ENCODE assay signal across 10 cellular contexts in genomic region chr12:82996168-82996812, GRCh38.
A peak's percentile ranks its signal among the peaks of the same experiment; 100 is the strongest.
DNase-seq lines count a peak whose midpoint lies in the region; ATAC-seq, FAIRE-seq and TF ChIP-seq lines count a peak whose summit lies in the region.
"Had no signal": no experiment of that assay in that cellular context is flagged by ENCODE, and none has a peak within 500 bp of the region (broad histone marks: within the 10 kb centered on the region; RNA-seq: fewer than 3 reads in every experiment).

No MANE protein-coding gene starts in this region.

- CTCF ChIA-PET in activated CD4-positive, alpha-beta T cell treated with anti-CD3 and anti-CD28 coated beads for 36 hours (lab: Charles Lee) = interaction anchor here (0.7 to 1.2 kb wide), 2 partner anchors 11 to 30 kb away, joined by 3 read pairs; no protein-coding TSS in a partner anchor

- H3K36me3 ChIP-seq in pancreas = no peaks in the 10 kb centered on the region

- H3K27me3 ChIP-seq in pancreas = no peaks in the 10 kb centered on the region

- peak; percentile 94 for ATAC-seq in activated CD4-positive, alpha-beta T cell treated with anti-CD3 and anti-CD28 coated beads for 36 hours
- peak; percentile 81 for ATAC-seq in HG02885 (IDR thresholded peaks at IDR 0.05; ENCODE audit: poor library complexity, unreplicated experiment)
- peak; percentile 90 to 97 (median 93) for ATAC-seq in pancreas

- no peaks in the 10 kb centered on the region for H3K4me1 Mint-ChIP-seq in activated CD4-positive, alpha-beta T cell treated with anti-CD3 and anti-CD28 coated beads for 36 hours
- no peaks in the 10 kb centered on the region for H3K4me1 Mint-ChIP-seq in activated CD4-positive, alpha-beta T cell treated with anti-CD3 and anti-CD28 coated beads, Interleukin-2, amount 10 ng/mL, durations not matched to agents 24 days and 14 days
- H3K4me1 Mint-ChIP-seq: endodermal cell had no signal

- H3K9me3 Mint-ChIP-seq in activated CD4-positive, alpha-beta T cell treated with anti-CD3 and anti-CD28 coated beads for 36 hours (ENCODE audit: low read depth) = no peaks in the 10 kb centered on the region
- H3K9me3 Mint-ChIP-seq in activated CD4-positive, alpha-beta T cell treated with anti-CD3 and anti-CD28 coated beads, Interleukin-2, amount 10 ng/mL, durations not matched to agents 24 days and 14 days = no peaks in the 10 kb centered on the region

- intact Hi-C loops in activated CD4-positive, alpha-beta T cell treated with anti-CD3 and anti-CD28 coated beads for 36 hours (cut with DNase I, micrococcal nuclease) = loop anchor here in 1 of 2 experiments (10.0 kb wide), 1 partner anchor 1131 kb away; no protein-coding TSS in a partner anchor
- intact Hi-C loops in activated CD4-positive, alpha-beta T cell treated with anti-CD3 and anti-CD28 coated beads, Interleukin-2, amount 10 ng/mL, durations not matched to agents 24 days and 14 days (cut with micrococcal nuclease) = no loop called here
- intact Hi-C loops in pancreas (cut with DNase I) = no loop called here

- no peak overlapping the region for H3K27ac Mint-ChIP-seq in activated CD4-positive, alpha-beta T cell treated with anti-CD3 and anti-CD28 coated beads for 36 hours
- H3K27ac Mint-ChIP-seq in activated CD4-positive, alpha-beta T cell treated with anti-CD3 and anti-CD28 coated beads, Interleukin-2, amount 10 ng/mL, durations not matched to agents 24 days and 14 days = no peak overlapping the region
- H3K27ac Mint-ChIP-seq: activated naive CD8-positive, alpha-beta T cell; endodermal cell had no signal

- POLR2A ChIA-PET in activated CD4-positive, alpha-beta T cell treated with anti-CD3 and anti-CD28 coated beads for 36 hours (lab: Charles Lee) = interaction anchor here (0.6 kb wide), 1 partner anchor 418 kb away, joined by 4 read pairs; no protein-coding TSS in a partner anchor

- H3K9me3 ChIP-seq in pancreas = no peaks in the 10 kb centered on the region

- no peak overlapping the region for H3K4me3 Mint-ChIP-seq in activated CD4-positive, alpha-beta T cell treated with anti-CD3 and anti-CD28 coated beads for 36 hours
- H3K4me3 Mint-ChIP-seq in activated CD4-positive, alpha-beta T cell treated with anti-CD3 and anti-CD28 coated beads, Interleukin-2, amount 10 ng/mL, durations not matched to agents 24 days and 14 days = no peak overlapping the region
- H3K4me3 Mint-ChIP-seq: activated naive CD8-positive, alpha-beta T cell; endodermal cell had no signal

- peak overlapping the region in 2 of 4 donors; percentile 24 to 57 for H3K27ac ChIP-seq in pancreas

- no peak for TF ChIP-seq CTCF in pancreas (IDR thresholded peaks at IDR 0.05)

- no peak for DNase-seq in activated CD4-positive, alpha-beta T cell treated with anti-CD3 and anti-CD28 coated beads for 36 hours
- DNase-seq in activated CD4-positive, alpha-beta T cell treated with anti-CD3 and anti-CD28 coated beads, Interleukin-2, amount 10 ng/mL, durations not matched to agents 24 days and 14 days = no peak
- DNase-seq in NCI-H146 (lab: John Stamatoyannopoulos, UW) (peak; percentile 87), pancreas (peak in 3 of 6 donors; percentile 32 to 48 (median 48)), SIG-M5 treated with dmso at 0.1 percent for 504 hours (lab: John Stamatoyannopoulos, UW; ENCODE audit: unreplicated experiment) (no peak), NCI-H2196 treated with DMSO at 0.1 percent for 48 hours (lab: John Stamatoyannopoulos, UW; ENCODE audit: unreplicated experiment) (no peak), NCI-H1048 (lab: John Stamatoyannopoulos, UW) (no peak)
- DNase-seq: endodermal cell had no signal

- H3K27me3 Mint-ChIP-seq in activated CD4-positive, alpha-beta T cell treated with anti-CD3 and anti-CD28 coated beads for 36 hours = no peaks in the 10 kb centered on the region
- H3K27me3 Mint-ChIP-seq in activated CD4-positive, alpha-beta T cell treated with anti-CD3 and anti-CD28 coated beads, Interleukin-2, amount 10 ng/mL, durations not matched to agents 24 days and 14 days = no peaks in the 10 kb centered on the region
- H3K27me3 Mint-ChIP-seq: activated naive CD8-positive, alpha-beta T cell had no signal

- no peak overlapping the region for H3K4me3 ChIP-seq in pancreas

- H3K36me3 Mint-ChIP-seq in activated CD4-positive, alpha-beta T cell treated with anti-CD3 and anti-CD28 coated beads for 36 hours (ENCODE audit: low read depth) = no peaks in the 10 kb centered on the region
- no peaks in the 10 kb centered on the region for H3K36me3 Mint-ChIP-seq in activated CD4-positive, alpha-beta T cell treated with anti-CD3 and anti-CD28 coated beads, Interleukin-2, amount 10 ng/mL, durations not matched to agents 24 days and 14 days (ENCODE audit: low read depth)
- H3K36me3 Mint-ChIP-seq: activated naive CD8-positive, alpha-beta T cell had no signal

- peaks cover 15 to 30% (median 25%) of the 10 kb centered on the region in 3 donors for H3K4me1 ChIP-seq in pancreas

- no peak for FAIRE-seq in pancreas (lab: Jason Lieb, UNC)
